In the genomic region with DNA sequence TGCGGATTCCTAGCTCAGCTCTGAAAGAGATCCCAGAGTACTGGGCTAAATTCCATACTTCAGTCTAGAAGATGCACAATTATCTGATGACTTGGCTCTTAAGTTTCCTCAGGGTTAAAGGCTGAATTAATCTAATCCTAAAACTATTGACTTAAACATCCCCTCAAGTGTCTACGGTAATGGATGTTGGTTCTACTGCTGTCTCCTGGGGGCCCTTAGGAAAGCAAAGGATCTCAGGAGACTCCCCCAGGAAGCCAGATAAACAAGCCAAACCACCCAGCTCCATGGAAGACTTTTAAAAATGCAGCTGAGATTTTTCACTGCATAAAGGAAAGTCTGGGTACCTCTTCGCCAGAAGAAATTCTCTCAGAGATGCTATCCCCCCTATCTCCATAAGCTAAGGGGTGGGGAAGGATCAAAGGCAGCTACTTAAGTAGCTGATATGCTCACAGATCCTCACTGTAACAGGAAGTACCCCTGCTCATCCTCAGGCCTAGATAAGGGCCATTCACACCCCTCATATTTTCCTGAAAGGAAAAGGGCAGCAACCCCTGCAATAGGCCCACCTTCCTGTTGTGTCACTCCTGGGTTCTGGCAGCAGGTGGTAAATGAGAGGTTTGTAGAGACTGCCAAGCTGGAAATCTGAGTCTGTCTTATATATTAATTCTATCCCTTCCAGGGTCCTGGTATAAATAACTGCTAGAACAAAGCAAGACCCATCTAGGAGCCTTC, we compare ENCODE assay signal across 1 cellular context.
TF ChIP-seq lines count a peak whose summit lies in the region.

No MANE protein-coding gene starts in this region.

TF ChIP-seq in K562, 482 proteins besides CTCF, POLR2A, EP300 and RAD21:
- peak; percentile 4; the same call in 1 of the 2 replicates for TF ChIP-seq ZNF316 (IDR thresholded peaks at IDR 0.05)
- TF ChIP-seq, protein P1, sequence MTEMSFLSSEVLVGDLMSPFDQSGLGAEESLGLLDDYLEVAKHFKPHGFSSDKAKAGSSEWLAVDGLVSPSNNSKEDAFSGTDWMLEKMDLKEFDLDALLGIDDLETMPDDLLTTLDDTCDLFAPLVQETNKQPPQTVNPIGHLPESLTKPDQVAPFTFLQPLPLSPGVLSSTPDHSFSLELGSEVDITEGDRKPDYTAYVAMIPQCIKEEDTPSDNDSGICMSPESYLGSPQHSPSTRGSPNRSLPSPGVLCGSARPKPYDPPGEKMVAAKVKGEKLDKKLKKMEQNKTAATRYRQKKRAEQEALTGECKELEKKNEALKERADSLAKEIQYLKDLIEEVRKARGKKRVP (CRISPR knock-in tag; IDR thresholded peaks at IDR 0.05) = no peak
